ENCODE assay signal across 8 cellular contexts in the genomic region with DNA sequence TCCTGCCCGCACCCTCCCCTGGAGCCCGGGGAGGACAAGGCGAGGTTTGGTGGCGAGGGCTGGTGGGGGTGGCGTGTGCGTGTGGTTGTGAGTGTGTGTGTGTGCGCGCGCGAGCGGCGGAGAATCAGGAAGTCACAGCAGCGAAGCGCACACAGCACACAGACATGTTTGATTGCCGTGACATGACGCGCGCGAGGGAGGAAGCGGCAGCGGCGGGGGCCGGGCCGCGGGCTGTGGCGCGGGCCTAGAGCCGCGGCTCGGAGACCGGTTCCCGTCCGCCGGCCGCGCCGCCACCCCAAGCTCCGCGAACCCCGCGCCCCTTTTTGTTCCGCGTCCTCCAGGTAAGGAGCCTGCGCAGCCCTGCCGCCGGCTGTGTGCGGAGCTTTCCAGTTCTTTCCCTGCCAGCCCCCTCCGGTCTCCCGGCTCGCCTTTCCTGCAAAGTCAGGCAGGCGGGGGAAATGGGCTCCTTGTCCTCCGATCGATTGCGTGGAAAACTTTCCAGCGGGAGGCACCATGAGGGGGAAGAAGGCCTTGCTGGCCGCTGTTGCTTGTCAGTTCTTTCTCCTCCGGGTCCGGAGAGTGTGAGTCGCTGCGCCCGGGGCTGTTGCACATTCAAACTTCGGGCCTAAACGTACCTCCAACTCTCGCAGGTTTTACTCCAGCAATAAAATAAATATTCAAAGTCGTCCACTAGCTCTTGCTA. TPM values are rescaled to one million over a fixed set of nuclear protein-coding genes. Genes with fewer than 3 reads are reported as not detected.
A peak's percentile ranks its signal among the peaks of the same experiment; 100 is the strongest.
DNase-seq lines count a peak whose midpoint lies in the region; ATAC-seq and TF ChIP-seq lines count a peak whose summit lies in the region.

No MANE protein-coding gene starts in this region.

- H3K4me3 ChIP-seq in BLaER1 treated with 17β-estradiol and CSF1 and Interleukin-3, amounts not matched to agents 10 nM and 100 nM: peak overlapping the region; percentile 74 to 96 (median 86)
- H3K4me3 ChIP-seq in neural progenitor cell: peak overlapping the region; percentile 71
- peak overlapping the region; percentile 90 to 91 for H3K4me3 ChIP-seq in stomach smooth muscle (ENCODE audit: low read length in 2 of 2)

- TF ChIP-seq CTCF in foreskin keratinocyte (conservative IDR thresholded peaks at IDR 0.05): no peak
- no peak for TF ChIP-seq CTCF in neural progenitor cell (IDR thresholded peaks at IDR 0.05)

- peaks cover 36 to 54% (median 44%) of the 10 kb centered on the region in 10 experiments for H3K4me1 ChIP-seq in BLaER1 treated with 17β-estradiol and CSF1 and Interleukin-3, amounts not matched to agents 10 nM and 100 nM
- H3K4me1 ChIP-seq in foreskin keratinocyte: peaks cover 5% of the 10 kb centered on the region
- peaks cover 17% of the 10 kb centered on the region for H3K4me1 ChIP-seq in neural progenitor cell
- H3K4me1 ChIP-seq in stomach smooth muscle (ENCODE audit: control insufficient read depth, insufficient read depth, low read length): peaks cover 13% of the 10 kb centered on the region

- H3K27me3 ChIP-seq in BLaER1 treated with 17β-estradiol and CSF1 and Interleukin-3, amounts not matched to agents 10 nM and 100 nM: no peaks in the 10 kb centered on the region
- no peaks in the 10 kb centered on the region for H3K27me3 ChIP-seq in foreskin keratinocyte
- H3K27me3 ChIP-seq in neural progenitor cell: peaks cover 100% of the 10 kb centered on the region
- no peaks in the 10 kb centered on the region for H3K27me3 ChIP-seq in stomach smooth muscle (ENCODE audit: control insufficient read depth in 1 of 2, insufficient read depth in 2 of 2, low read length in 2 of 2)

- 0 out of 2 replicates have a peak, but pooled peaks have one; percentile 41 for TF ChIP-seq POLR2A in Raji (IDR thresholded peaks at IDR 0.05; ENCODE audit: insufficient read depth, low read depth, low read length)

- H3K9me3 Mint-ChIP-seq in neural progenitor cell: no peaks in the 10 kb centered on the region

- H2AFZ ChIP-seq in neural progenitor cell (replicated peaks): peak overlapping the region; percentile 89

- DNase-seq in activated naive CD4-positive, alpha-beta T cell (lab: John Stamatoyannopoulos, UW): peak; percentile 29 to 77 (median 48)
- DNase-seq in foreskin keratinocyte (peak; percentile 37 to 57), neural progenitor cell (ENCODE audit: low spot score) (peak; percentile 65)

- peaks cover 9 to 52% (median 50%) of the 10 kb centered on the region in 11 experiments; a peak in 21 of 22 replicates for H4K20me1 ChIP-seq in BLaER1 treated with 17β-estradiol and CSF1 and Interleukin-3, amounts not matched to agents 10 nM and 100 nM
- peaks cover 16% of the 10 kb centered on the region for H4K20me1 ChIP-seq in neural progenitor cell (ENCODE audit: low read depth)

- H3K36me3 Mint-ChIP-seq in neural progenitor cell: no peaks in the 10 kb centered on the region

- H3K4me3 Mint-ChIP-seq in neural progenitor cell: peak overlapping the region; percentile 93

- no peaks in the 10 kb centered on the region for H3F3A ChIP-seq in neural progenitor cell (ENCODE audit: low read depth)

- peak overlapping the region; percentile 80 to 95 (median 93) for H3K27ac ChIP-seq in BLaER1 treated with 17β-estradiol and CSF1 and Interleukin-3, amounts not matched to agents 10 nM and 100 nM
- H3K27ac ChIP-seq in foreskin keratinocyte (peak overlapping the region; percentile 8), neural progenitor cell (no peak overlapping the region), stomach smooth muscle (ENCODE audit: low read length) (peak overlapping the region; percentile 92)

- H3K4me1 Mint-ChIP-seq in neural progenitor cell: peaks cover 14% of the 10 kb centered on the region

- H3K9me3 ChIP-seq in BLaER1 treated with 17β-estradiol and CSF1 and Interleukin-3, amounts not matched to agents 10 nM and 100 nM (replicated peaks in 1 of 11): no peaks in the 10 kb centered on the region
- H3K9me3 ChIP-seq in neural progenitor cell (ENCODE audit: low read depth) (no peaks in the 10 kb centered on the region), stomach smooth muscle (ENCODE audit: control insufficient read depth in 2 of 2, low read length in 2 of 2) (no peaks in the 10 kb centered on the region)

- ATAC-seq in GM19324 (IDR thresholded peaks at IDR 0.05; ENCODE audit: low FRiP score, unreplicated experiment) (peak; percentile 30), HG03520 (IDR thresholded peaks at IDR 0.05; ENCODE audit: unreplicated experiment) (peak; percentile 21), foreskin keratinocyte (peak; percentile 2)

- H3K9ac ChIP-seq in BLaER1 treated with 17β-estradiol and CSF1 and Interleukin-3, amounts not matched to agents 10 nM and 100 nM: peak overlapping the region; percentile 87 to 97 (median 94)
- no peak overlapping the region for H3K9ac ChIP-seq in neural progenitor cell
- H3K9ac ChIP-seq in stomach smooth muscle (ENCODE audit: low read length in 2 of 2): peak overlapping the region; percentile 84 to 95

- H3K27ac Mint-ChIP-seq in neural progenitor cell: no peak overlapping the region

- peaks cover 0 to 7% (median 0%) of the 10 kb centered on the region in 11 experiments; a peak in 2 of 22 replicates for H3K36me3 ChIP-seq in BLaER1 treated with 17β-estradiol and CSF1 and Interleukin-3, amounts not matched to agents 10 nM and 100 nM
- H3K36me3 ChIP-seq in neural progenitor cell (no peaks in the 10 kb centered on the region), stomach smooth muscle (ENCODE audit: control insufficient read depth in 2 of 2, insufficient read depth in 2 of 2, low read length in 2 of 2) (no peaks in the 10 kb centered on the region)

- peaks cover 43% of the 10 kb centered on the region for H3K27me3 Mint-ChIP-seq in neural progenitor cell (ENCODE audit: insufficient read depth, low read depth)

- peak overlapping the region; percentile 78 to 98 (median 89) for H3K4me2 ChIP-seq in BLaER1 treated with 17β-estradiol and CSF1 and Interleukin-3, amounts not matched to agents 10 nM and 100 nM
- peak overlapping the region; percentile 92 for H3K4me2 ChIP-seq in neural progenitor cell

- H3K79me2 ChIP-seq in neural progenitor cell (ENCODE audit: low read depth): no peaks in the 10 kb centered on the region

RNA-seq across cellular contexts. Expression of a gene that starts 2.5 kb away (rescaled TPM):
- total RNA-seq in foreskin keratinocyte (46.0 and 47.3 TPM in 2 replicates), neural progenitor cell (ENCODE audit: low replicate concordance) (2.3 and 4.2 TPM in 2 replicates)
- 18.4 and 21.6 TPM in 2 replicates for polyA plus RNA-seq in foreskin keratinocyte
